ENCODE assay signal across 21 cellular contexts in the genomic region with DNA sequence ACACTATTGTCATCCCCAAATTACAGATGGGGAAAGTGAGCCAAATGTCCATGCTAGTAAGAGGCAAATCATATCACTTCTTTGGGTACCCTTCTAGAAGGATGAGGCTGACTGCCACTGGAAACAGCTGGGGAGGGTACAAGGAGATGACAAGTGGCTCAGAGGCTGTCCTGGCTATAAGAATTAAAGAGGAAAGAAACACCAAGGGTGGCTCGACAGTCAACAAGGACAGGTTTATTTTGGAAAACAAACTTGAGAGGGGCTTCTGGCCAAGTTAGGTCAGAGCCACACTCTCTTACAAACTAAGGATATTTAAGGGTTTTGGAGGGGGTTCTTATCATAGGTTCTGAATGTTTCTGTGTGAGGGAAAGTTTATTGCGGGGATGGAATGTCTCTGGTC. TPM values are rescaled to one million over a fixed set of nuclear protein-coding genes. Genes with fewer than 3 reads are reported as not detected.
DNase-seq lines count a peak whose midpoint lies in the region; ATAC-seq and TF ChIP-seq lines count a peak whose summit lies in the region.
"Had no signal": no experiment of that assay in that cellular context is flagged by ENCODE, and none has a peak within 500 bp of the region (broad histone marks: within the 10 kb centered on the region; RNA-seq: fewer than 3 reads in every experiment).

No MANE protein-coding gene starts in this region.

- DNase-seq in activated naive CD4-positive, alpha-beta T cell treated with anti-CD3 and anti-CD28 coated beads, Interleukin-2, amount 10 ng/mL, durations not matched to agents 7 days and 5 days = no peak
- no peak for DNase-seq in activated naive CD4-positive, alpha-beta T cell treated with anti-CD3 and anti-CD28 coated beads for 36 hours
- DNase-seq in T-cell (no peak), glutamatergic neuron (no peak), HAP-1 (ENCODE audit: low spot score in 2 of 2) (no peak), DMS79 (lab: John Stamatoyannopoulos, UW) (no peak), NCI-H2081 (lab: John Stamatoyannopoulos, UW) (no peak)
- DNase-seq in stimulated activated effector memory CD8-positive, alpha-beta T cell treated with anti-CD3 and anti-CD28 coated beads, Interleukin-12 subunit alpha, Interleukin-12 subunit beta, amount 100 ng/mL, for 72 hours (ENCODE audit: low spot score in 2 of 2) = no peak
- DNase-seq: ACHN; activated CD8-positive, alpha-beta memory T cell treated with anti-CD3 and anti-CD28 coated beads for 24 hours; adrenal gland; HCEC 1CT; KG1; NCI-H1436 treated with DMSO at 0.1 percent for 48 hours; NCI-H524; NK-92 treated with Interleukin-12 subunit alpha and Interleukin-12 subunit beta, amount 100 ng/mL, for 24 hours; Peyer's patch; upper lobe of left lung had no signal

- peak overlapping the region; percentile 96 for H3K4me3 Mint-ChIP-seq in activated naive CD4-positive, alpha-beta T cell treated with anti-CD3 and anti-CD28 coated beads, Interleukin-2, amount 10 ng/mL, durations not matched to agents 7 days and 5 days
- H3K4me3 Mint-ChIP-seq in activated naive CD4-positive, alpha-beta T cell treated with anti-CD3 and anti-CD28 coated beads for 36 hours = no peak overlapping the region
- H3K4me3 Mint-ChIP-seq in T-cell (peak overlapping the region in 2 of 3 donors; percentile 6 to 91), glutamatergic neuron (ENCODE audit: unreplicated experiment) (peak overlapping the region; percentile 55)
- H3K4me3 Mint-ChIP-seq in stimulated activated effector memory CD8-positive, alpha-beta T cell treated with anti-CD3 and anti-CD28 coated beads, Interleukin-12 subunit alpha, Interleukin-12 subunit beta, amount 100 ng/mL, for 72 hours = peak overlapping the region; percentile 92

- in situ Hi-C loops in HAP-1 (cut with MboI; ENCODE audit: low sequenced_read_pairs) = no loop called here

- CTCF ChIA-PET in activated naive CD4-positive, alpha-beta T cell treated with anti-CD3 and anti-CD28 coated beads, Interleukin-2, amount 10 ng/mL, durations not matched to agents 7 days and 5 days (lab: Charles Lee) = interaction anchor here (2.5 to 3.2 kb wide), 2 partner anchors 30 to 34 kb away, joined by 13 to 28 read pairs; partner anchors contain the start of gene SLC2A11
- CTCF ChIA-PET in activated naive CD4-positive, alpha-beta T cell treated with anti-CD3 and anti-CD28 coated beads for 36 hours (lab: Charles Lee) = no interaction called here
- CTCF ChIA-PET in T-cell (lab: Charles Lee) = no interaction called here

- peaks cover 25% of the 10 kb centered on the region for H3K36me3 ChIP-seq in HAP-1 (replicated peaks)

- peaks cover 36% of the 10 kb centered on the region for H3K4me1 Mint-ChIP-seq in activated naive CD4-positive, alpha-beta T cell treated with anti-CD3 and anti-CD28 coated beads, Interleukin-2, amount 10 ng/mL, durations not matched to agents 7 days and 5 days
- H3K4me1 Mint-ChIP-seq in activated naive CD4-positive, alpha-beta T cell treated with anti-CD3 and anti-CD28 coated beads for 36 hours (ENCODE audit: low read depth) = peaks cover 17% of the 10 kb centered on the region
- peaks cover 20 to 30% (median 23%) of the 10 kb centered on the region in 3 donors for H3K4me1 Mint-ChIP-seq in T-cell
- H3K4me1 Mint-ChIP-seq in glutamatergic neuron (ENCODE audit: low read depth, unreplicated experiment) = peaks cover 10% of the 10 kb centered on the region
- peaks cover 35% of the 10 kb centered on the region for H3K4me1 Mint-ChIP-seq in stimulated activated effector memory CD8-positive, alpha-beta T cell treated with anti-CD3 and anti-CD28 coated beads, Interleukin-12 subunit alpha, Interleukin-12 subunit beta, amount 100 ng/mL, for 72 hours

- H3K9me3 Mint-ChIP-seq in activated naive CD4-positive, alpha-beta T cell treated with anti-CD3 and anti-CD28 coated beads, Interleukin-2, amount 10 ng/mL, durations not matched to agents 7 days and 5 days = no peaks in the 10 kb centered on the region
- H3K9me3 Mint-ChIP-seq in activated naive CD4-positive, alpha-beta T cell treated with anti-CD3 and anti-CD28 coated beads for 36 hours = no peaks in the 10 kb centered on the region
- H3K9me3 Mint-ChIP-seq in T-cell (no peaks in the 10 kb centered on the region), glutamatergic neuron (ENCODE audit: unreplicated experiment) (peaks cover 17% of the 10 kb centered on the region)
- no peaks in the 10 kb centered on the region for H3K9me3 Mint-ChIP-seq in stimulated activated effector memory CD8-positive, alpha-beta T cell treated with anti-CD3 and anti-CD28 coated beads, Interleukin-12 subunit alpha, Interleukin-12 subunit beta, amount 100 ng/mL, for 72 hours

- intact Hi-C loops in activated naive CD4-positive, alpha-beta T cell treated with anti-CD3 and anti-CD28 coated beads for 36 hours (cut with micrococcal nuclease) = loop anchor here (5.0 to 10.0 kb wide), 2 partner anchors 35 to 533 kb away; partner anchors contain the start of genes ADORA2A and SLC2A11

- H3K4me3 ChIP-seq in HAP-1 = no peak overlapping the region
- H3K4me3 ChIP-seq: adrenal gland; BLaER1 treated with 17β-estradiol and CSF1 and Interleukin-3, amounts not matched to agents 10 nM and 100 nM; Peyer's patch; upper lobe of left lung had no signal

- ATAC-seq in T-cell (replicated peaks in 1 of 4) = no peak
- ATAC-seq in stimulated activated effector memory CD8-positive, alpha-beta T cell treated with anti-CD3 and anti-CD28 coated beads, Interleukin-12 subunit alpha, Interleukin-12 subunit beta, amount 100 ng/mL, for 72 hours = no peak
- ATAC-seq: sciatic nerve had no signal

- TF ChIP-seq CTCF in glutamatergic neuron (IDR thresholded peaks at IDR 0.05; ENCODE audit: partially characterized antibody, unreplicated experiment) = no peak

- H3K36me3 Mint-ChIP-seq in activated naive CD4-positive, alpha-beta T cell treated with anti-CD3 and anti-CD28 coated beads, Interleukin-2, amount 10 ng/mL, durations not matched to agents 7 days and 5 days = peaks cover 22% of the 10 kb centered on the region
- H3K36me3 Mint-ChIP-seq in activated naive CD4-positive, alpha-beta T cell treated with anti-CD3 and anti-CD28 coated beads for 36 hours (ENCODE audit: low read depth) = peaks cover 23% of the 10 kb centered on the region
- peaks cover 5% of the 10 kb centered on the region for H3K36me3 Mint-ChIP-seq in T-cell
- H3K36me3 Mint-ChIP-seq in glutamatergic neuron (ENCODE audit: unreplicated experiment) = no peaks in the 10 kb centered on the region
- H3K36me3 Mint-ChIP-seq in stimulated activated effector memory CD8-positive, alpha-beta T cell treated with anti-CD3 and anti-CD28 coated beads, Interleukin-12 subunit alpha, Interleukin-12 subunit beta, amount 100 ng/mL, for 72 hours = peaks cover 35% of the 10 kb centered on the region

- no peaks in the 10 kb centered on the region for H3K27me3 Mint-ChIP-seq in activated naive CD4-positive, alpha-beta T cell treated with anti-CD3 and anti-CD28 coated beads, Interleukin-2, amount 10 ng/mL, durations not matched to agents 7 days and 5 days
- no peaks in the 10 kb centered on the region for H3K27me3 Mint-ChIP-seq in activated naive CD4-positive, alpha-beta T cell treated with anti-CD3 and anti-CD28 coated beads for 36 hours (ENCODE audit: low read depth)
- H3K27me3 Mint-ChIP-seq in T-cell (no peaks in the 10 kb centered on the region), glutamatergic neuron (ENCODE audit: unreplicated experiment) (peaks cover 20% of the 10 kb centered on the region)

- H3K27ac Mint-ChIP-seq in activated naive CD4-positive, alpha-beta T cell treated with anti-CD3 and anti-CD28 coated beads, Interleukin-2, amount 10 ng/mL, durations not matched to agents 7 days and 5 days = peak overlapping the region; percentile 96
- H3K27ac Mint-ChIP-seq in activated naive CD4-positive, alpha-beta T cell treated with anti-CD3 and anti-CD28 coated beads for 36 hours = no peak overlapping the region
- peak overlapping the region; percentile 61 to 97 for H3K27ac Mint-ChIP-seq in T-cell
- H3K27ac Mint-ChIP-seq in glutamatergic neuron (ENCODE audit: unreplicated experiment) = no peak overlapping the region
- peak overlapping the region; percentile 99 for H3K27ac Mint-ChIP-seq in stimulated activated effector memory CD8-positive, alpha-beta T cell treated with anti-CD3 and anti-CD28 coated beads, Interleukin-12 subunit alpha, Interleukin-12 subunit beta, amount 100 ng/mL, for 72 hours

- peaks cover 17% of the 10 kb centered on the region for H3K4me1 ChIP-seq in HAP-1

- POLR2A ChIA-PET in T-cell (lab: Charles Lee) = interaction anchor here in 1 of 2 donors (0.6 kb wide), 1 partner anchor 20 kb away, joined by 3 read pairs; no protein-coding TSS in a partner anchor

- no peaks in the 10 kb centered on the region for H3K27me3 ChIP-seq in HAP-1 (ENCODE audit: low read depth)
- H3K27me3 ChIP-seq: adrenal gland; BLaER1 treated with 17β-estradiol and CSF1 and Interleukin-3, amounts not matched to agents 10 nM and 100 nM; Peyer's patch; upper lobe of left lung had no signal

- no peaks in the 10 kb centered on the region for H3K9me3 ChIP-seq in HAP-1
- H3K9me3 ChIP-seq: adrenal gland; BLaER1 treated with 17β-estradiol and CSF1 and Interleukin-3, amounts not matched to agents 10 nM and 100 nM; Peyer's patch; upper lobe of left lung had no signal

RNA-seq across cellular contexts. Expression of gene MIF, which starts 2.1 kb away (rescaled TPM):
- total RNA-seq in activated naive CD4-positive, alpha-beta T cell treated with anti-CD3 and anti-CD28 coated beads for 36 hours = 1,000 to 10,000 TPM; 1,489 to 1,512 TPM
- total RNA-seq in T-cell (100 to 1,000 TPM; 182 to 334 (median 289) TPM), glutamatergic neuron (ENCODE audit: unreplicated experiment) (581 TPM)
- total RNA-seq: G401 had no signal

RNA-seq across cellular contexts. Expression of gene SLC2A11, which starts 34.5 kb away (rescaled TPM):
- 1 to 10 TPM; 6.1 to 7.5 TPM for total RNA-seq in activated naive CD4-positive, alpha-beta T cell treated with anti-CD3 and anti-CD28 coated beads for 36 hours
- total RNA-seq in T-cell (10 to 100 TPM; 16.2 to 24.2 (median 18.6) TPM), glutamatergic neuron (ENCODE audit: unreplicated experiment) (52.4 TPM)
- total RNA-seq: G401 had no signal

RNA-seq across cellular contexts. Expression of gene DERL3, which starts 53.3 kb away (rescaled TPM):
- total RNA-seq in activated naive CD4-positive, alpha-beta T cell treated with anti-CD3 and anti-CD28 coated beads for 36 hours = 1 to 10 TPM; 7.3 to 7.5 TPM
- total RNA-seq in T-cell (1 to 10 TPM; 1.2 to 3.9 (median 2.8) TPM), glutamatergic neuron (ENCODE audit: unreplicated experiment) (1.2 TPM)
- total RNA-seq: G401 had no signal

Comparison
In these comparisons a context has a peak if more than half of its experiments do, and no peak if none do; other contexts are left out.
1. H3K27ac Mint-ChIP-seq: peak in activated naive CD4-positive, alpha-beta T cell treated with anti-CD3 and anti-CD28 coated beads, Interleukin-2, amount 10 ng/mL, durations not matched to agents 7 days and 5 days (single experiment), T-cell (2 of 2) and stimulated activated effector memory CD8-positive, alpha-beta T cell treated with anti-CD3 and anti-CD28 coated beads, Interleukin-12 subunit alpha, Interleukin-12 subunit beta, amount 100 ng/mL, for 72 hours (single experiment); none in activated naive CD4-positive, alpha-beta T cell treated with anti-CD3 and anti-CD28 coated beads for 36 hours (single experiment) and glutamatergic neuron (single experiment).